In genomic region chr11:44241851-44242250, GRCh38 we compare ENCODE assay signal across 1 cellular context.
TF ChIP-seq lines count a peak whose summit lies in the region.

No MANE protein-coding gene starts in this region.

TF ChIP-seq in IMR-90, 13 proteins besides CTCF, POLR2A, EP300 and RAD21 (continued from another document):
- TF ChIP-seq MAZ (IDR thresholded peaks at IDR 0.05; ENCODE audit: borderline replicate concordance, low read depth, low read length): no peak
- no peak for TF ChIP-seq FOS (IDR thresholded peaks at IDR 0.05; ENCODE audit: low read depth, low read length)
- no peak for TF ChIP-seq MAFK (IDR thresholded peaks at IDR 0.05; ENCODE audit: low read depth, low read length)
- TF ChIP-seq NFE2L2 (IDR thresholded peaks at IDR 0.05; ENCODE audit: low read depth, low read length): no peak
- no peak for TF ChIP-seq RCOR1 (IDR thresholded peaks at IDR 0.05; ENCODE audit: insufficient replicate concordance, low read length)
- no peak for TF ChIP-seq BHLHE40 (IDR thresholded peaks at IDR 0.05; ENCODE audit: low read depth, low read length)
